10 cellular contexts compared by ENCODE assay signal in genomic region chr3:102529452-102529851, GRCh38.
A peak's percentile ranks its signal among the peaks of the same experiment; 100 is the strongest.
DNase-seq lines count a peak whose midpoint lies in the region; ATAC-seq and TF ChIP-seq lines count a peak whose summit lies in the region.
"Had no signal": no experiment of that assay in that cellular context is flagged by ENCODE, and none has a peak within 500 bp of the region (broad histone marks: within the 10 kb centered on the region; RNA-seq: fewer than 3 reads in every experiment).

No MANE protein-coding gene starts in this region.

- intact Hi-C loops in Calu3 (cut with micrococcal nuclease; ENCODE audit: unreplicated experiment) = loop anchor here (2.0 to 10.0 kb wide), 3 partner anchors 175 to 722 kb away; no protein-coding TSS in a partner anchor
- intact Hi-C loops in mammary epithelial cell (cut with micrococcal nuclease) = loop anchor here (1.0 kb wide), 1 partner anchor 300 kb away; no protein-coding TSS in a partner anchor
- intact Hi-C loops in right lobe of liver (cut with DNase I) = no loop called here

- no peak overlapping the region for H3K4me2 ChIP-seq in mammary epithelial cell (ENCODE audit: insufficient read depth, low read depth, low read length)

- no peaks in the 10 kb centered on the region for H3K9me3 ChIP-seq in mammary epithelial cell (replicated peaks; ENCODE audit: insufficient read depth, low read length)
- H3K9me3 ChIP-seq in right lobe of liver = no peaks in the 10 kb centered on the region
- H3K9me3 ChIP-seq in CD8-positive, alpha-beta memory T cell (ENCODE audit: low read length) = no peaks in the 10 kb centered on the region

- CTCF ChIA-PET in Calu3 (lab: Charles Lee) (interaction anchor here (0.6 to 2.0 kb wide), 5 partner anchors 295 to 825 kb away, joined by 3 to 19 read pairs (median 4); no protein-coding TSS in a partner anchor), mammary epithelial cell (lab: Charles Lee; ENCODE audit: low non-redundant PET) (interaction anchor here (1.2 kb wide), 1 partner anchor 300 kb away, joined by 7 read pairs; no protein-coding TSS in a partner anchor)
- CTCF ChIA-PET in CD8-positive, alpha-beta memory T cell (lab: Charles Lee) = no interaction called here

- no peaks in the 10 kb centered on the region for H4K20me1 ChIP-seq in mammary epithelial cell (ENCODE audit: insufficient read depth, low read length)

- H3K4me3 ChIP-seq in LNCaP clone FGC (ENCODE audit: low read depth, low read length) (no peak overlapping the region), mammary epithelial cell (replicated peaks in 1 of 3; ENCODE audit: insufficient read depth in 1 of 3, low read depth in 2 of 3, low read length in 3 of 3) (no peak overlapping the region), right lobe of liver (no peak overlapping the region)
- H3K4me3 ChIP-seq in CD8-positive, alpha-beta memory T cell (ENCODE audit: low read length) = no peak overlapping the region

- H3K27me3 Mint-ChIP-seq in Calu3 (ENCODE audit: unreplicated experiment) = no peaks in the 10 kb centered on the region
- H3K27me3 Mint-ChIP-seq in CD8-positive, alpha-beta memory T cell = peaks cover 1 to 4% of the 10 kb centered on the region in 2 donors

- peaks cover 9% of the 10 kb centered on the region for H3K4me1 ChIP-seq in mammary epithelial cell (ENCODE audit: insufficient read depth, low read length)
- no peaks in the 10 kb centered on the region for H3K4me1 ChIP-seq in right lobe of liver
- no peaks in the 10 kb centered on the region for H3K4me1 ChIP-seq in CD8-positive, alpha-beta memory T cell (ENCODE audit: insufficient read depth, low read length)

- H3K9ac ChIP-seq in mammary epithelial cell (ENCODE audit: insufficient read depth, low read length) = no peak overlapping the region

- H3K9me3 Mint-ChIP-seq in Calu3 (ENCODE audit: low read depth, unreplicated experiment) = no peaks in the 10 kb centered on the region
- H3K9me3 Mint-ChIP-seq in CD8-positive, alpha-beta memory T cell = peaks cover 0 to 2% (median 0%) of the 10 kb centered on the region in 5 donors

- dilution Hi-C loops in mammary epithelial cell (cut with HindIII; ENCODE audit: low sequenced_read_pairs) = loop anchor here (25.0 kb wide), 1 partner anchor 717 kb away; no protein-coding TSS in a partner anchor

- BruUV-seq in Calu3 (replicated peaks; lab: Mats Ljungman, UMichigan) = no TSS peak
- BruUV-seq in mammary epithelial cell (replicated peaks; lab: Mats Ljungman, UMichigan) = no TSS peak

- 76% methylated on average over 3 of the region's 3 CpGs for WGBS in mammary epithelial cell (ENCODE audit: low coverage, missing lambda C conversion rate)
- 51% methylated on average over 3 of the region's 3 CpGs for WGBS in right lobe of liver (ENCODE audit: insufficient coverage, low coverage, low lambda C conversion rate, missing lambda C conversion rate)

- H3K4me3 Mint-ChIP-seq in Calu3 (ENCODE audit: low read depth, unreplicated experiment) = no peak overlapping the region
- H3K4me3 Mint-ChIP-seq in CD8-positive, alpha-beta memory T cell = no peak overlapping the region

- H2AFZ ChIP-seq in mammary epithelial cell (ENCODE audit: low read depth, low read length) = no peak overlapping the region

- no peaks in the 10 kb centered on the region for H3K27me3 ChIP-seq in mammary epithelial cell (ENCODE audit: insufficient read depth, low read length)
- H3K27me3 ChIP-seq in right lobe of liver = no peaks in the 10 kb centered on the region
- H3K27me3 ChIP-seq in CD8-positive, alpha-beta memory T cell (ENCODE audit: insufficient read depth, low read length, poor library complexity, severe bottlenecking) = no peaks in the 10 kb centered on the region

- no peaks in the 10 kb centered on the region for H3K4me1 Mint-ChIP-seq in Calu3 (ENCODE audit: low read depth, unreplicated experiment)
- H3K4me1 Mint-ChIP-seq in CD8-positive, alpha-beta memory T cell = peaks cover 6 to 8% (median 7%) of the 10 kb centered on the region in 3 donors

- peak; percentile 36 to 45 (median 38) for ATAC-seq in right lobe of liver
- ATAC-seq in GM21390 (IDR thresholded peaks at IDR 0.05; ENCODE audit: unreplicated experiment) = no peak
- no peak for ATAC-seq in GM21360 (IDR thresholded peaks at IDR 0.05; ENCODE audit: unreplicated experiment)

- no peaks in the 10 kb centered on the region for H3K36me3 Mint-ChIP-seq in Calu3 (ENCODE audit: insufficient read depth, unreplicated experiment)
- H3K36me3 Mint-ChIP-seq in CD8-positive, alpha-beta memory T cell = no peaks in the 10 kb centered on the region

- H3K79me2 ChIP-seq in mammary epithelial cell (ENCODE audit: insufficient read depth, low read length) = no peaks in the 10 kb centered on the region

- H3K27ac Mint-ChIP-seq in Calu3 (ENCODE audit: unreplicated experiment) = no peak overlapping the region
- H3K27ac Mint-ChIP-seq in CD8-positive, alpha-beta memory T cell = no peak overlapping the region

- TF ChIP-seq CTCF in Calu3 (IDR thresholded peaks at IDR 0.05; ENCODE audit: unreplicated experiment) (peak; percentile 41), LNCaP clone FGC (IDR thresholded peaks at IDR 0.05; ENCODE audit: control insufficient read depth, extremely low read depth, insufficient read depth) (peak; percentile 77), mammary epithelial cell (conservative IDR thresholded peaks at IDR 0.05 in 1 of 2, IDR thresholded peaks at IDR 0.05 in 1 of 2; ENCODE audit: extremely low read depth in 1 of 2, insufficient read depth in 1 of 2, low read depth in 1 of 2, low read length in 2 of 2) (peak; percentile 27 to 57), right lobe of liver (IDR thresholded peaks at IDR 0.05) (peak in 1 of 4 donors; percentile 20)

- peak; percentile 28 for DNase-seq in Calu3
- DNase-seq in LNCaP clone FGC (ENCODE audit: low read depth) = peak; percentile 91
- DNase-seq in mammary epithelial cell = peak; percentile 15
- DNase-seq in right lobe of liver = no peak
- no peak for DNase-seq in CD8-positive, alpha-beta memory T cell
- no peak for DNase-seq in stimulated activated CD4-positive, alpha-beta T cell treated with anti-CD3 and anti-CD28 coated beads, Interleukin-12 subunit alpha, Interleukin-12 subunit beta, amount 100 ng/mL, for 4 hours
- DNase-seq: glutamatergic neuron; stimulated activated CD4-positive, alpha-beta T cell treated with anti-CD3 and anti-CD28 coated beads, Interleukin-4, amount 100 ng/mL, for 4 hours had no signal

- H3K27ac ChIP-seq in mammary epithelial cell (ENCODE audit: insufficient read depth, low read depth, low read length) (no peak overlapping the region), right lobe of liver (no peak overlapping the region)
- H3K27ac ChIP-seq in CD8-positive, alpha-beta memory T cell (ENCODE audit: low read depth, low read length) = no peak overlapping the region

- in situ Hi-C loops in mammary epithelial cell (cut with MboI; ENCODE audit: low sequenced_read_pairs in 2 of 2) = loop anchor here in 1 of 2 donors (25.0 kb wide), 1 partner anchor 717 kb away; no protein-coding TSS in a partner anchor

- no peak for TF ChIP-seq POLR2A in right lobe of liver (IDR thresholded peaks at IDR 0.05)

- POLR2A ChIA-PET in CD8-positive, alpha-beta memory T cell (lab: Charles Lee) = no interaction called here

- H3K36me3 ChIP-seq in mammary epithelial cell (ENCODE audit: insufficient read depth, low read length) (no peaks in the 10 kb centered on the region), right lobe of liver (no peaks in the 10 kb centered on the region)
- H3K36me3 ChIP-seq in CD8-positive, alpha-beta memory T cell (ENCODE audit: insufficient read depth, low read length) = no peaks in the 10 kb centered on the region

Comparison
In these comparisons a context has a peak if more than half of its experiments do, and no peak if none do; other contexts are left out.
1. DNase-seq: peak in Calu3 (single experiment), LNCaP clone FGC (single experiment) and mammary epithelial cell (single experiment); none in right lobe of liver (0 of 3), CD8-positive, alpha-beta memory T cell (0 of 5) and stimulated activated CD4-positive, alpha-beta T cell treated with anti-CD3 and anti-CD28 coated beads, Interleukin-12 subunit alpha, Interleukin-12 subunit beta, amount 100 ng/mL, for 4 hours (single experiment).
2. ATAC-seq: peak in right lobe of liver (4 of 4); none in GM21390 (single experiment) and GM21360 (single experiment).
3. intact Hi-C loops: an anchor here in Calu3 (2.0 to 10.0 kb wide) and mammary epithelial cell (1.0 kb wide); none called in right lobe of liver.